Comparison of ENCODE assay signal across 23 cellular contexts in genomic region chr15:66092053-66092976, GRCh38.
"Had no signal": no experiment of that assay in that cellular context is flagged by ENCODE, and none has a peak within 500 bp of the region (broad histone marks: within the 10 kb centered on the region; RNA-seq: fewer than 3 reads in every experiment).

No MANE protein-coding gene starts in this region.

- H3K4me1 ChIP-seq: body of pancreas, left lung, upper lobe of left lung had no signal

- H3K27me3 ChIP-seq: body of pancreas, hepatocyte, upper lobe of left lung had no signal

- H3K9me3 Mint-ChIP-seq: activated CD4-positive, alpha-beta memory T cell treated with anti-CD3 and anti-CD28 coated beads, Interleukin-2, amount 10 ng/mL, durations not matched to agents 7 days and 5 days; activated CD4-positive, alpha-beta T cell treated with anti-CD3 and anti-CD28 coated beads, Interleukin-2, amount 10 ng/mL, durations not matched to agents 24 days and 14 days; activated naive CD8-positive, alpha-beta T cell treated with anti-CD3 and anti-CD28 coated beads, Interleukin-2, amount 50 U/mL, for 24 hours; activated T-cell treated with anti-CD3 and anti-CD28 coated beads, Interleukin-2, amount 50 U/mL, for 72 hours; dendritic cell treated with granulocyte-macrophage colony-stimulating factor and Interleukin-4, amounts not matched to agents 40 ng/mL and 50 ng/mL, for 4 days; mesothelial cell of epicardium; naive thymus-derived CD8-positive, alpha-beta T cell had no signal

- ATAC-seq: activated CD4-positive, CD25-positive, alpha-beta regulatory T cell treated with anti-CD3 and anti-CD28 coated beads, Interleukin-2, amount 50 U/mL, for 24 hours; activated naive CD8-positive, alpha-beta T cell treated with anti-CD3 and anti-CD28 coated beads, Interleukin-2, amount 50 U/mL, for 24 hours; activated T-cell treated with anti-CD3 and anti-CD28 coated beads, Interleukin-2, amount 50 U/mL, for 72 hours; body of pancreas; left lung; naive thymus-derived CD8-positive, alpha-beta T cell; stimulated activated naive CD8-positive, alpha-beta T cell treated with anti-CD3 and anti-CD28 coated beads, Interleukin-15, Interleukin-2, amounts not matched to agents 100 U/mL and 50 U/mL, for 24 hours had no signal

- H3K4me3 ChIP-seq: body of pancreas, hepatocyte, left lung, upper lobe of left lung had no signal

- H3K27ac Mint-ChIP-seq: activated CD4-positive, alpha-beta memory T cell treated with anti-CD3 and anti-CD28 coated beads, Interleukin-2, amount 10 ng/mL, durations not matched to agents 7 days and 5 days; activated CD4-positive, alpha-beta T cell treated with anti-CD3 and anti-CD28 coated beads, Interleukin-2, amount 10 ng/mL, durations not matched to agents 24 days and 14 days; activated naive CD8-positive, alpha-beta T cell treated with anti-CD3 and anti-CD28 coated beads, Interleukin-2, amount 50 U/mL, for 24 hours; activated T-cell treated with anti-CD3 and anti-CD28 coated beads, Interleukin-2, amount 50 U/mL, for 72 hours; dendritic cell treated with granulocyte-macrophage colony-stimulating factor and Interleukin-4, amounts not matched to agents 40 ng/mL and 50 ng/mL, for 4 days; mesothelial cell of epicardium; progenitor cell of endocrine pancreas had no signal

- H3K36me3 Mint-ChIP-seq: mesothelial cell of epicardium; naive thymus-derived CD8-positive, alpha-beta T cell had no signal

- H3K4me1 Mint-ChIP-seq: activated CD4-positive, alpha-beta memory T cell treated with anti-CD3 and anti-CD28 coated beads, Interleukin-2, amount 10 ng/mL, durations not matched to agents 7 days and 5 days; activated CD4-positive, alpha-beta T cell treated with anti-CD3 and anti-CD28 coated beads, Interleukin-2, amount 10 ng/mL, durations not matched to agents 24 days and 14 days; activated naive CD8-positive, alpha-beta T cell treated with anti-CD3 and anti-CD28 coated beads, Interleukin-2, amount 50 U/mL, for 24 hours; naive thymus-derived CD8-positive, alpha-beta T cell had no signal

- H3K9me3 ChIP-seq: body of pancreas, left lung, upper lobe of left lung had no signal

- H3K4me3 Mint-ChIP-seq: activated CD4-positive, alpha-beta memory T cell treated with anti-CD3 and anti-CD28 coated beads, Interleukin-2, amount 10 ng/mL, durations not matched to agents 7 days and 5 days; activated CD4-positive, alpha-beta T cell treated with anti-CD3 and anti-CD28 coated beads, Interleukin-2, amount 10 ng/mL, durations not matched to agents 24 days and 14 days; activated naive CD8-positive, alpha-beta T cell treated with anti-CD3 and anti-CD28 coated beads, Interleukin-2, amount 50 U/mL, for 24 hours; activated T-cell treated with anti-CD3 and anti-CD28 coated beads, Interleukin-2, amount 50 U/mL, for 72 hours; dendritic cell treated with granulocyte-macrophage colony-stimulating factor and Interleukin-4, amounts not matched to agents 40 ng/mL and 50 ng/mL, for 4 days; mesothelial cell of epicardium; naive thymus-derived CD8-positive, alpha-beta T cell had no signal

- H3K36me3 ChIP-seq: left lung, upper lobe of left lung had no signal

- H3K27ac ChIP-seq: body of pancreas, hepatocyte, left lung, upper lobe of left lung had no signal

- DNase-seq: activated CD4-positive, alpha-beta memory T cell treated with anti-CD3 and anti-CD28 coated beads, Interleukin-2, amount 10 ng/mL, durations not matched to agents 7 days and 5 days; activated CD4-positive, alpha-beta T cell treated with anti-CD3 and anti-CD28 coated beads, Interleukin-2, amount 10 ng/mL, durations not matched to agents 24 days and 14 days; activated effector memory CD4-positive, alpha-beta T cell treated with anti-CD3 and anti-CD28 coated beads, Interleukin-2, amount 50 U/mL, for 16 hours; activated naive CD4-positive, alpha-beta T cell treated with anti-CD3 and anti-CD28 coated beads, Interleukin-2, amount 50 U/mL, for 16 hours; activated naive CD8-positive, alpha-beta T cell treated with anti-CD3 and anti-CD28 coated beads, Interleukin-2, amount 50 U/mL, for 24 hours; activated T-cell treated with anti-CD3 and anti-CD28 coated beads, Interleukin-2, amount 50 U/mL, for 72 hours; anterior cingulate cortex; body of pancreas; effector CD4-positive, alpha-beta T cell; erythroblast; foreskin fibroblast; kidney glomerular epithelial cell; left lung; naive thymus-derived CD8-positive, alpha-beta T cell; stimulated activated CD4-positive, alpha-beta T cell treated with anti-CD3 and anti-CD28 coated beads, Interleukin-12 subunit alpha, Interleukin-12 subunit beta, amount 100 ng/mL, for 4 hours; stimulated activated CD4-positive, alpha-beta T cell treated with anti-CD3 and anti-CD28 coated beads, Interleukin-4, amount 100 ng/mL, for 4 hours; stimulated activated naive CD8-positive, alpha-beta T cell treated with anti-CD3 and anti-CD28 coated beads, Interleukin-15, Interleukin-2, amounts not matched to agents 100 U/mL and 50 U/mL, for 24 hours; upper lobe of left lung had no signal
